ENCODE assay signal across 8 cellular contexts in genomic region chrX:153766098-153766817, GRCh38. TPM values are rescaled to one million over a fixed set of nuclear protein-coding genes. Genes with fewer than 3 reads are reported as not detected.
DNase-seq lines count a peak whose midpoint lies in the region; FAIRE-seq and TF ChIP-seq lines count a peak whose summit lies in the region.

No MANE protein-coding gene starts in this region.

- no peak for TF ChIP-seq CTCF in D721Med (IDR thresholded peaks at IDR 0.05; ENCODE audit: insufficient read depth, missing control alignments)

- no peaks in the 10 kb centered on the region for H3K9me3 ChIP-seq in MG63

- H3K36me3 ChIP-seq in MG63: no peaks in the 10 kb centered on the region
- H3K36me3 ChIP-seq in rectal smooth muscle tissue (ENCODE audit: control insufficient read depth, insufficient read depth, low read length): no peaks in the 10 kb centered on the region

- H3K27ac Mint-ChIP-seq in activated CD4-positive, alpha-beta T cell treated with anti-CD3 and anti-CD28 coated beads, Interleukin-2, amount 10 ng/mL, durations not matched to agents 7 days and 5 days: peak overlapping the region; percentile 54

- DNase-seq in Daoy (ENCODE audit: low read depth): peak; percentile 81
- DNase-seq in MG63: peak; percentile 66
- DNase-seq in activated CD4-positive, alpha-beta T cell treated with anti-CD3 and anti-CD28 coated beads, Interleukin-2, amount 10 ng/mL, durations not matched to agents 7 days and 5 days: no peak
- DNase-seq in fibroblast of peridontal ligament (ENCODE audit: extremely low read depth): peak; percentile 57
- DNase-seq in D721Med (ENCODE audit: insufficient read length, low spot score): no peak
- DNase-seq in NCI-H1105 treated with DMSO at 0.1 percent for 48 hours (lab: John Stamatoyannopoulos, UW): no peak
- no peak for DNase-seq in NK-92 (lab: John Stamatoyannopoulos, UW; ENCODE audit: unreplicated experiment)

- POLR2A ChIA-PET in activated CD4-positive, alpha-beta T cell treated with anti-CD3 and anti-CD28 coated beads, Interleukin-2, amount 10 ng/mL, durations not matched to agents 7 days and 5 days (lab: Charles Lee): no interaction called here

- H3K9ac ChIP-seq in rectal smooth muscle tissue (ENCODE audit: low read length): peak overlapping the region; percentile 47

- H3K9me3 Mint-ChIP-seq in activated CD4-positive, alpha-beta T cell treated with anti-CD3 and anti-CD28 coated beads, Interleukin-2, amount 10 ng/mL, durations not matched to agents 7 days and 5 days: no peaks in the 10 kb centered on the region

- H3K36me3 Mint-ChIP-seq in activated CD4-positive, alpha-beta T cell treated with anti-CD3 and anti-CD28 coated beads, Interleukin-2, amount 10 ng/mL, durations not matched to agents 7 days and 5 days (ENCODE audit: low read depth): no peaks in the 10 kb centered on the region

- no peaks in the 10 kb centered on the region for H3K27me3 Mint-ChIP-seq in activated CD4-positive, alpha-beta T cell treated with anti-CD3 and anti-CD28 coated beads, Interleukin-2, amount 10 ng/mL, durations not matched to agents 7 days and 5 days

- FAIRE-seq in D721Med (lab: Jason Lieb, UNC): no peak

- peak overlapping the region; percentile 48 for H3K4me3 ChIP-seq in MG63
- H3K4me3 ChIP-seq in rectal smooth muscle tissue (ENCODE audit: low read length): peak overlapping the region; percentile 42

- peak overlapping the region; percentile 79 for H3K27ac ChIP-seq in rectal smooth muscle tissue (ENCODE audit: low read depth, low read length)

- H3K4me3 Mint-ChIP-seq in activated CD4-positive, alpha-beta T cell treated with anti-CD3 and anti-CD28 coated beads, Interleukin-2, amount 10 ng/mL, durations not matched to agents 7 days and 5 days: no peak overlapping the region

- H3K4me1 Mint-ChIP-seq in activated CD4-positive, alpha-beta T cell treated with anti-CD3 and anti-CD28 coated beads, Interleukin-2, amount 10 ng/mL, durations not matched to agents 7 days and 5 days: peaks cover 8% of the 10 kb centered on the region

- H3K27me3 ChIP-seq in MG63 (no peaks in the 10 kb centered on the region), rectal smooth muscle tissue (ENCODE audit: control insufficient read depth, insufficient read depth, low read length) (no peaks in the 10 kb centered on the region)

- peaks cover 4% of the 10 kb centered on the region for H3K4me1 ChIP-seq in rectal smooth muscle tissue (ENCODE audit: control insufficient read depth, insufficient read depth, low read length)

- CTCF ChIA-PET in activated CD4-positive, alpha-beta T cell treated with anti-CD3 and anti-CD28 coated beads, Interleukin-2, amount 10 ng/mL, durations not matched to agents 7 days and 5 days (lab: Charles Lee): interaction anchor here (1.0 to 1.1 kb wide), 2 partner anchors 31 to 182 kb away, joined by 4 read pairs; no protein-coding TSS in a partner anchor

RNA-seq across cellular contexts. Expression of gene PLXNB3, which starts 2.2 kb away (rescaled TPM):
- 0.97 and 1.0 TPM in 2 replicates for total RNA-seq in Daoy (2014; rRNA removed; shearing (Covaris generic))
- total RNA-seq in MG63 (2014; rRNA removed; shearing (Covaris generic); ENCODE audit: low replicate concordance): 7.5 and 7.6 TPM in 2 replicates
- under 1 TPM; 0.23 to 0.35 TPM for total RNA-seq in activated CD4-positive, alpha-beta T cell treated with anti-CD3 and anti-CD28 coated beads, Interleukin-2, amount 10 ng/mL, durations not matched to agents 7 days and 5 days

RNA-seq across cellular contexts. Expression of gene SRPK3, which starts 14.6 kb away (rescaled TPM):
- 0.11 and 0.54 TPM in 2 replicates for total RNA-seq in Daoy (2014; rRNA removed; shearing (Covaris generic))
- total RNA-seq in MG63 (2014; rRNA removed; shearing (Covaris generic); ENCODE audit: low replicate concordance): not detected in 2 replicates
- total RNA-seq in activated CD4-positive, alpha-beta T cell treated with anti-CD3 and anti-CD28 coated beads, Interleukin-2, amount 10 ng/mL, durations not matched to agents 7 days and 5 days: not detected

RNA-seq across cellular contexts. Expression of gene IDH3G, which starts 27.9 kb away (rescaled TPM):
- total RNA-seq in Daoy (2014; rRNA removed; shearing (Covaris generic)): 36.9 and 41.0 TPM in 2 replicates
- total RNA-seq in MG63 (2014; rRNA removed; shearing (Covaris generic); ENCODE audit: low replicate concordance): 48.7 and 75.2 TPM in 2 replicates
- 10 to 100 TPM; 60.1 to 64.8 TPM for total RNA-seq in activated CD4-positive, alpha-beta T cell treated with anti-CD3 and anti-CD28 coated beads, Interleukin-2, amount 10 ng/mL, durations not matched to agents 7 days and 5 days

RNA-seq across cellular contexts. Expression of gene SSR4, which starts 28.2 kb away (rescaled TPM):
- 81.8 and 107 TPM in 2 replicates for total RNA-seq in Daoy (2014; rRNA removed; shearing (Covaris generic))
- 227 and 266 TPM in 2 replicates for total RNA-seq in MG63 (2014; rRNA removed; shearing (Covaris generic); ENCODE audit: low replicate concordance)
- 100 to 1,000 TPM; 193 to 203 TPM for total RNA-seq in activated CD4-positive, alpha-beta T cell treated with anti-CD3 and anti-CD28 coated beads, Interleukin-2, amount 10 ng/mL, durations not matched to agents 7 days and 5 days

RNA-seq across cellular contexts. Expression of gene ABCD1, which starts 41.6 kb away (rescaled TPM):
- 4.8 and 5.0 TPM in 2 replicates for total RNA-seq in Daoy (2014; rRNA removed; shearing (Covaris generic))
- 24.3 and 28.8 TPM in 2 replicates for total RNA-seq in MG63 (2014; rRNA removed; shearing (Covaris generic); ENCODE audit: low replicate concordance)
- total RNA-seq in activated CD4-positive, alpha-beta T cell treated with anti-CD3 and anti-CD28 coated beads, Interleukin-2, amount 10 ng/mL, durations not matched to agents 7 days and 5 days: 10 to 100 TPM; 15.4 to 16.0 TPM

Comparison
In these comparisons a context has a peak if more than half of its experiments do, and no peak if none do; other contexts are left out.
1. DNase-seq: peak in Daoy (single experiment), MG63 (single experiment) and fibroblast of peridontal ligament (single experiment); none in activated CD4-positive, alpha-beta T cell treated with anti-CD3 and anti-CD28 coated beads, Interleukin-2, amount 10 ng/mL, durations not matched to agents 7 days and 5 days (single experiment), D721Med (single experiment), NCI-H1105 treated with DMSO at 0.1 percent for 48 hours (single experiment) and NK-92 (single experiment).